ENCODE assay signal across 9 cellular contexts in the genomic region with DNA sequence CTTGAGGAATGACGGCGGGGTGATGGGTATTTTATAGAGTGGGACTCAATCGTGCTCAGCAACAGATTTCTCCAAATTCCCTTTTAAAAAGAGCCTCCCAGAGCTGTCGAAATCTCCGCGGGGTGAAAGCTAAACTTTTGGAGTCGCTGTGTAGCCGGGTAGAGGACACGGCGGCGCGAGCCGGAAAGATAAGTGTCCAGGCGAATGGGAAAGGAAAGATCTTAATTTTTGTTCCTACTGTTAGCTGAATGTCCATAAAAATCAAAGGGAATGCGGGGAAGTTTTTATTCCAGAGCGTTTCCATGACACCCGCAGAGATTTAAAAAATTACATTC. TPM values are rescaled to one million over a fixed set of nuclear protein-coding genes. Genes with fewer than 3 reads are reported as not detected.
DNase-seq lines count a peak whose midpoint lies in the region; ATAC-seq, FAIRE-seq and TF ChIP-seq lines count a peak whose summit lies in the region.
"Had no signal": no experiment of that assay in that cellular context is flagged by ENCODE, and none has a peak within 500 bp of the region (broad histone marks: within the 10 kb centered on the region; RNA-seq: fewer than 3 reads in every experiment).

No MANE protein-coding gene starts in this region.

- TF ChIP-seq EP300 in ovary (IDR thresholded peaks at IDR 0.05), result no peak

- H3K27me3 ChIP-seq in CD8-positive, alpha-beta T cell (ENCODE audit: insufficient read depth, low read length), result peaks cover 11% of the 10 kb centered on the region
- no peaks in the 10 kb centered on the region for H3K27me3 ChIP-seq in ovary

- H3K4me3 ChIP-seq in CD8-positive, alpha-beta T cell (ENCODE audit: low read depth, low read length), result peak overlapping the region; percentile 73
- H3K4me3 ChIP-seq in fibroblast of villous mesenchyme (ENCODE audit: low read depth, low read length), result peak overlapping the region; percentile 54
- H3K4me3 ChIP-seq in ovary, result peak overlapping the region; percentile 48

- no peaks in the 10 kb centered on the region for H3K9me3 ChIP-seq in CD8-positive, alpha-beta T cell (ENCODE audit: low read length)
- H3K9me3 ChIP-seq in ovary, result no peaks in the 10 kb centered on the region

- TF ChIP-seq POLR2A in ovary (IDR thresholded peaks at IDR 0.05), result no peak

- peak overlapping the region; percentile 95 for H3K4me3 Mint-ChIP-seq in CD8-positive, alpha-beta T cell

- TF ChIP-seq CTCF in CD8-positive, alpha-beta T cell (IDR thresholded peaks at IDR 0.05), result no peak
- TF ChIP-seq CTCF in fibroblast of villous mesenchyme (IDR thresholded peaks at IDR 0.05; ENCODE audit: insufficient read depth, low read depth, low read length) (no peak), ovary (IDR thresholded peaks at IDR 0.05) (no peak)

- H3K36me3 Mint-ChIP-seq in CD8-positive, alpha-beta T cell, result peaks cover 19% of the 10 kb centered on the region

- ATAC-seq in CD8-positive, alpha-beta T cell, result no peak
- ATAC-seq in GM19395 (IDR thresholded peaks at IDR 0.05; ENCODE audit: unreplicated experiment) (no peak), HG02610 (IDR thresholded peaks at IDR 0.05; ENCODE audit: unreplicated experiment) (no peak)

- no peak for DNase-seq in CD8-positive, alpha-beta T cell
- DNase-seq in SW480 (ENCODE audit: low spot score) (peak; percentile 4), fibroblast of villous mesenchyme (ENCODE audit: low read depth) (no peak), ovary (no peak), RCC 7860 (ENCODE audit: low spot score) (no peak)
- DNase-seq in stimulated activated CD4-positive, alpha-beta T cell treated with anti-CD3 and anti-CD28 coated beads, Interleukin-2, amount 100 ng/mL, for 24 hours, result no peak

- FAIRE-seq in RCC 7860 (lab: Jason Lieb, UNC), result no peak
- FAIRE-seq: islet of Langerhans had no signal

- H3K9me3 Mint-ChIP-seq in CD8-positive, alpha-beta T cell, result no peaks in the 10 kb centered on the region

- peak overlapping the region; percentile 44 for H3K27ac ChIP-seq in CD8-positive, alpha-beta T cell (ENCODE audit: low read depth, low read length)
- H3K27ac ChIP-seq in ovary, result no peak overlapping the region

- peaks cover 3% of the 10 kb centered on the region for H3K36me3 ChIP-seq in CD8-positive, alpha-beta T cell (ENCODE audit: insufficient read depth, low read length)
- no peaks in the 10 kb centered on the region for H3K36me3 ChIP-seq in ovary

- peaks cover 32% of the 10 kb centered on the region for H3K4me1 Mint-ChIP-seq in CD8-positive, alpha-beta T cell (ENCODE audit: low read depth)

- intact Hi-C loops in CD8-positive, alpha-beta T cell (cut with DNase I, micrococcal nuclease), result loop anchor here (2.0 to 5.0 kb wide), 3 partner anchors 376 to 634 kb away; a partner anchor contains a TSS
- intact Hi-C loops in ovary (cut with DNase I), result loop anchor here in 2 of 4 donors (5.0 to 10.0 kb wide), 2 partner anchors 612 to 614 kb away; no protein-coding TSS in a partner anchor

- CTCF ChIA-PET in CD8-positive, alpha-beta T cell (lab: Charles Lee), result interaction anchor here (1.0 to 3.8 kb wide), 27 partner anchors 9 to 631 kb away, joined by 3 to 130 read pairs (median 11); a partner anchor contains a TSS

- 0 to 2% (median 1%) methylated on average over 17 of the region's 17 CpGs for WGBS in ovary, 3 donors

- peaks cover 15% of the 10 kb centered on the region for H3K27me3 Mint-ChIP-seq in CD8-positive, alpha-beta T cell (ENCODE audit: low read depth)

- POLR2A ChIA-PET in CD8-positive, alpha-beta T cell (lab: Charles Lee), result interaction anchor here (1.0 to 2.8 kb wide), 8 partner anchors 9 to 636 kb away, joined by 3 to 30 read pairs (median 7); a partner anchor contains a TSS

- peaks cover 20% of the 10 kb centered on the region for H3K4me1 ChIP-seq in CD8-positive, alpha-beta T cell (ENCODE audit: insufficient read depth, low read length)
- H3K4me1 ChIP-seq in ovary (ENCODE audit: insufficient read depth), result peaks cover 4% of the 10 kb centered on the region

- peak overlapping the region; percentile 87 for H3K27ac Mint-ChIP-seq in CD8-positive, alpha-beta T cell

RNA-seq across cellular contexts. Expression of a gene that starts 9.1 kb away (rescaled TPM):
- total RNA-seq in CD8-positive, alpha-beta T cell, result 1 to 10 TPM; 8.6 to 8.9 TPM
- total RNA-seq in fibroblast of villous mesenchyme (not detected in 2 replicates), ovary (1 to 10 TPM in 1 of 7 donors, under 1 TPM in 4, not detected in 2; 0.13 to 1.1 (median 0.20) TPM)
- 1 to 10 TPM in 1 of 2 donors, under 1 TPM in 1; 0.05 to 2.2 TPM for polyA plus RNA-seq in ovary
